In the genomic region with DNA sequence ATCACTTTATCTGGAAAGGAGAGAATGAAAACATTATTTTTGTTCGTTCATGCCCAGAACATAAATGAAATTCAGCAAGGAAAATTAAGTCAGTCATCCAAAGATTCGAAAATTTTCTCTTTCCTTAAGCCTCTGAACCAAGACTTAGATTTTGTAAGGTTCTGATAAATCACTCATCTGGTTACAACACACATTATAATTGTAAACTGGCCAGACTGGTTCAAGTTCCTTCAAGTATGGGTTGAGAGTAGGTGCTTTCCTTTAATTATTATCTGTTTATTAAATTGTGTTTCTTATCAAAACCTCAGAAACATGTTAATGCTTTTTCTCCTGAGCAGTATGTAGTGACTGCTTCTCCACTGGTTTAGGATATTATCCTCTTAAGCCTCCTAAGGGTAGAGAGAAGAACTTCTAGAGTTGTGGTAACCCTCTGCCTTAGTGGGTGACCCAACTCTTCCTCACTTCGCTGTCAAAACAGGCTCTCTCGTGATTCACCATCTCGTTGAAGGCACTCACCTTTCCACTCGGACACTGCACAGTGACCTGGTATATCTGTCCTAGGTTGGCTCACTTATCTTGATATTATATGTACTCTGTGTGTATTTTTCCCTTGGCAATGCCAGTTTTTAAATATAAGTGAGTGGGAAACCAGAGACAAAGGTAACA, we compare ENCODE assay signal across 29 cellular contexts.
"Had no signal": no experiment of that assay in that cellular context is flagged by ENCODE, and none has a peak within 500 bp of the region (broad histone marks: within the 10 kb centered on the region; RNA-seq: fewer than 3 reads in every experiment).

No MANE protein-coding gene starts in this region.

- FAIRE-seq: astrocyte, TTC549 had no signal

- H3K36me3 ChIP-seq: cardiac muscle cell, Peyer's patch had no signal

- H3K27me3 ChIP-seq: cardiac muscle cell, Peyer's patch had no signal

- H3K4me3 ChIP-seq: cardiac muscle cell, Peyer's patch, SK-N-MC had no signal

- H3K9me3 ChIP-seq: Peyer's patch had no signal

- DNase-seq: activated B cell treated with CpG ODN at 0.5 μM for 24 hours; activated CD4-positive, alpha-beta T cell treated with anti-CD3 and anti-CD28 coated beads for 1 hour; activated CD4-positive, alpha-beta T cell treated with anti-CD3 and anti-CD28 coated beads, Interleukin-2, amount 10 ng/mL, durations not matched to agents 24 days and 14 days; activated CD4-positive, alpha-beta T cell treated with anti-CD3 and anti-CD28 coated beads, Interleukin-2, amount 50 U/mL, for 48 hours; activated effector memory CD4-positive, alpha-beta T cell treated with anti-CD3 and anti-CD28 coated beads, Interleukin-2, amount 50 U/mL, for 16 hours; activated naive CD4-positive, alpha-beta T cell treated with Interleukin-2 at 50 U/mL for 16 hours; activated naive CD8-positive, alpha-beta T cell treated with anti-CD3 and anti-CD28 coated beads, Interleukin-2, amount 50 U/mL, for 24 hours; activated T-cell treated with anti-CD3 and anti-CD28 coated beads, Interleukin-2, amount 50 U/mL, for 4 hours; amniotic stem cell; IMR-90; Kasumi-1; KBM-7; NCI-H1048; NCI-H146; NCI-H187 treated with DMSO at 0.1 percent for 48 hours; NCI-H2081 treated with DMSO at 0.1 percent for 48 hours; NCI-H2171 treated with DMSO at 0.1 percent for 48 hours; NCI-H226; NCI-H526 treated with DMSO at 0.1 percent for 48 hours; NCI-H82; Peyer's patch; T-cell; T-helper 2 cell; T1000 had no signal

- H3K27ac ChIP-seq: cardiac muscle cell, Peyer's patch, SK-N-MC had no signal

- ATAC-seq: activated naive CD4-positive, alpha-beta T cell treated with anti-CD3 and anti-CD28 coated beads, Interleukin-2, amount 50 U/mL, for 72 hours; activated naive CD8-positive, alpha-beta T cell treated with anti-CD3 and anti-CD28 coated beads, Interleukin-2, amount 50 U/mL, for 24 hours; activated T-cell treated with anti-CD3 and anti-CD28 coated beads, Interleukin-2, amount 50 U/mL, for 4 hours; T-cell had no signal

- H3K4me1 ChIP-seq: Peyer's patch had no signal
